In genomic region chr9:133585481-133586367, GRCh38 we compare ENCODE assay signal across 14 cellular contexts. TPM values are rescaled to one million over a fixed set of nuclear protein-coding genes. Genes with fewer than 3 reads are reported as not detected.
DNase-seq lines count a peak whose midpoint lies in the region; ATAC-seq and TF ChIP-seq lines count a peak whose summit lies in the region.
"Had no signal": no experiment of that assay in that cellular context is flagged by ENCODE, and none has a peak within 500 bp of the region (broad histone marks: within the 10 kb centered on the region; RNA-seq: fewer than 3 reads in every experiment).

No MANE protein-coding gene starts in this region.

- no peaks in the 10 kb centered on the region for H3K36me3 ChIP-seq in spleen
- H3K36me3 ChIP-seq: esophagus squamous epithelium had no signal

- no peaks in the 10 kb centered on the region for H3K27me3 Mint-ChIP-seq in brain

- H3K27ac ChIP-seq in spleen, result no peak overlapping the region
- H3K27ac ChIP-seq: KMS-11 had no signal

- no peaks in the 10 kb centered on the region for H3K9me3 ChIP-seq in spleen
- H3K9me3 ChIP-seq: esophagus squamous epithelium had no signal

- peak; percentile 21 to 79 (median 77) for DNase-seq in NCI-H1417 (lab: John Stamatoyannopoulos, UW)
- no peak for DNase-seq in NCI-H1417 treated with DMSO at 0.1 percent for 48 hours (lab: John Stamatoyannopoulos, UW)
- peak; percentile 97 for DNase-seq in NCI-H2171 treated with DMSO at 0.1 percent for 48 hours (lab: John Stamatoyannopoulos, UW)
- peak; percentile 60 for DNase-seq in retina
- no peak for DNase-seq in spleen
- DNase-seq in activated effector memory CD4-positive, alpha-beta T cell treated with Interleukin-2 at 50 U/mL for 16 hours, result no peak
- DNase-seq: activated CD4-positive, CD25-positive, alpha-beta regulatory T cell; esophagus squamous epithelium; GOT3; natural killer cell had no signal

- peak overlapping the region in 1 of 8 donors; percentile 3 for H3K4me3 ChIP-seq in spleen
- H3K4me3 ChIP-seq: esophagus squamous epithelium had no signal

- no peaks in the 10 kb centered on the region for H3K36me3 Mint-ChIP-seq in brain
- H3K36me3 Mint-ChIP-seq: natural killer cell had no signal

- peaks cover 0 to 23% (median 16%) of the 10 kb centered on the region in 6 donors for H3K4me1 ChIP-seq in spleen

- peak overlapping the region in 3 of 5 experiments; percentile 63 to 67 (median 63) for H3K4me3 Mint-ChIP-seq in brain
- H3K4me3 Mint-ChIP-seq: natural killer cell had no signal

- no peak for ATAC-seq in HG02884 (IDR thresholded peaks at IDR 0.05; ENCODE audit: unreplicated experiment)
- ATAC-seq: natural killer cell had no signal

- H3K27me3 ChIP-seq in spleen (replicated peaks in 1 of 7), result peaks cover 0 to 72% (median 24%) of the 10 kb centered on the region in 7 donors

- TF ChIP-seq CTCF in brain (conservative IDR thresholded peaks at IDR 0.05) (no peak), spleen (IDR thresholded peaks at IDR 0.05 in 8 of 11, conservative IDR thresholded peaks at IDR 0.05 in 3 of 11) (no peak)

- 20 to 41% (median 23%) methylated on average over 28 to 43 of the region's 43 CpGs for WGBS in spleen, 5 donors

- peaks cover 49% of the 10 kb centered on the region for H3K4me1 Mint-ChIP-seq in brain

- peaks cover 0 to 15% (median 3%) of the 10 kb centered on the region in 5 experiments for H3K9me3 Mint-ChIP-seq in brain
- H3K9me3 Mint-ChIP-seq: natural killer cell had no signal

- no peak for TF ChIP-seq POLR2A in spleen (IDR thresholded peaks at IDR 0.05)

- intact Hi-C loops in spleen (cut with DNase I; ENCODE audit: low total_unique reads), result no loop called here

- H3K27ac Mint-ChIP-seq in brain, result peak overlapping the region in 4 of 5 experiments; percentile 51 to 94 (median 88)
- H3K27ac Mint-ChIP-seq: natural killer cell had no signal

RNA-seq across cellular contexts. Expression of gene FAM163B, which starts 23.5 kb away (rescaled TPM):
- 89.4 TPM for polyA plus RNA-seq in brain (ENCODE audit: insufficient read depth, low read depth, low replicate concordance)
- total RNA-seq in spleen, result 1 to 10 TPM in 1 of 7 donors, under 1 TPM in 1, not detected in 5; 0.52 to 1.0 TPM
- under 1 TPM in 1 of 3 donors, not detected in 2; 0.11 TPM for polyA plus RNA-seq in spleen
- total RNA-seq: cardiac septum, esophagus squamous epithelium, natural killer cell had no signal

RNA-seq across cellular contexts. Expression of gene DBH, which starts 50.4 kb away (rescaled TPM):
- polyA plus RNA-seq in brain (ENCODE audit: insufficient read depth, low read depth, low replicate concordance) (4.9 TPM), spleen (under 1 TPM; 0.03 to 0.26 (median 0.16) TPM)
- 1 to 10 TPM in 1 of 7 donors, under 1 TPM in 4, not detected in 2; 0.27 to 1.2 (median 0.57) TPM for total RNA-seq in spleen
- total RNA-seq: cardiac septum, esophagus squamous epithelium, natural killer cell had no signal

RNA-seq across cellular contexts. Expression of gene ADAMTSL2, which starts 51.2 kb away (rescaled TPM):
- polyA plus RNA-seq in brain (ENCODE audit: insufficient read depth, low read depth, low replicate concordance), result 24.2 TPM
- 10 to 100 TPM in 1 of 7 donors, 1 to 10 TPM in 6; 1.6 to 10.1 (median 4.1) TPM for total RNA-seq in spleen
- 10 to 100 TPM in 1 of 3 donors, 1 to 10 TPM in 2; 3.0 to 11.7 (median 4.5) TPM for polyA plus RNA-seq in spleen
- total RNA-seq: natural killer cell had no signal

Comparison
In these comparisons a context has a peak if more than half of its experiments do, and no peak if none do; other contexts are left out.
1. DNase-seq: peak in NCI-H1417 (3 of 3), NCI-H2171 treated with DMSO at 0.1 percent for 48 hours (single experiment) and retina (single experiment); none in NCI-H1417 treated with DMSO at 0.1 percent for 48 hours (single experiment), spleen (single experiment) and activated effector memory CD4-positive, alpha-beta T cell treated with Interleukin-2 at 50 U/mL for 16 hours (single experiment).
2. RNA of gene FAM163B, which starts 23.5 kb away (polyA plus RNA-seq): 89.4 TPM in brain (single experiment); 0.11 TPM in spleen; every median in the first group is over 10 times any median in the second.